ENCODE assay signal across 32 cellular contexts in the genomic region with DNA sequence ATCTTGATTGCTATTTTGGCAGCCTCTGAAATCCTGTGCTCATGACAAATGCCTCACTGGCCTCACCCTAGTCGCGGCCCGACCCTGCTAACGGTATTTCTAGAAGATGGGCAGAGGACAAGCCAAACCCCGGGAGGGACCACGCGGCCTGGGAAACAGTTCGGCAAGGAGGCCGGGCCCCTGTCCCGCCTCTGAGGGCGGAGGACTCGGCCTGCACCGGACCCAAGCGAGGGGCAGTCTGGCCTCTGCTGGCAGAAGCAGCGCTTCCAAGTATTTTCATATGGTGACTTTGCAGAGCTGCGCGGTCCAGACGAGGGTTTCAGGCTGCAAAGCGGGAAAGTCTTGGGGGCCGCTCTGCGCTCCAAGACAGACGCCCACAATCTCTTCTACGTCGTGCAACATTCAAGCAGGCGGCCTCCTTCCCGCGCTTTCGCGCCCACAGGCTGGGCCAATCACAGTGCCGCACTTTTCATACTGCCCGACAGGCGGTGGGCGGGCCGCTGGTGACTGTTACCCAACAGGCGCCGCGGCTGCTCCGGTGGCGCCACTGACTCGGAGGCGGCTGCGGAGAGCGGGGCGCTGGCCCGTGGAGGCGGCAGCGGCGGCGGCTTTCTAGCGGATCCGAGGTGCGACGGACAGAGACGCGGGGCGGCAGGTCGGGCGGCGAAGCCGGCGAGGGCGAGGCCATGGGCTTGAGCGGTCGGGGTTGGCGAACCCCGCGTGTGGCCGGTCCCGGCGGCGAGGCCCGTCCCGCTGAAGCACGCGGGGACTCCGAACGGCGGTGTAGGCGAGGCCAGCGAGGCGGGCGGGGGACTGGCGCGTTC.
"Had no signal": no experiment of that assay in that cellular context is flagged by ENCODE, and none has a peak within 500 bp of the region (broad histone marks: within the 10 kb centered on the region; RNA-seq: fewer than 3 reads in every experiment).

A gene with protein sequence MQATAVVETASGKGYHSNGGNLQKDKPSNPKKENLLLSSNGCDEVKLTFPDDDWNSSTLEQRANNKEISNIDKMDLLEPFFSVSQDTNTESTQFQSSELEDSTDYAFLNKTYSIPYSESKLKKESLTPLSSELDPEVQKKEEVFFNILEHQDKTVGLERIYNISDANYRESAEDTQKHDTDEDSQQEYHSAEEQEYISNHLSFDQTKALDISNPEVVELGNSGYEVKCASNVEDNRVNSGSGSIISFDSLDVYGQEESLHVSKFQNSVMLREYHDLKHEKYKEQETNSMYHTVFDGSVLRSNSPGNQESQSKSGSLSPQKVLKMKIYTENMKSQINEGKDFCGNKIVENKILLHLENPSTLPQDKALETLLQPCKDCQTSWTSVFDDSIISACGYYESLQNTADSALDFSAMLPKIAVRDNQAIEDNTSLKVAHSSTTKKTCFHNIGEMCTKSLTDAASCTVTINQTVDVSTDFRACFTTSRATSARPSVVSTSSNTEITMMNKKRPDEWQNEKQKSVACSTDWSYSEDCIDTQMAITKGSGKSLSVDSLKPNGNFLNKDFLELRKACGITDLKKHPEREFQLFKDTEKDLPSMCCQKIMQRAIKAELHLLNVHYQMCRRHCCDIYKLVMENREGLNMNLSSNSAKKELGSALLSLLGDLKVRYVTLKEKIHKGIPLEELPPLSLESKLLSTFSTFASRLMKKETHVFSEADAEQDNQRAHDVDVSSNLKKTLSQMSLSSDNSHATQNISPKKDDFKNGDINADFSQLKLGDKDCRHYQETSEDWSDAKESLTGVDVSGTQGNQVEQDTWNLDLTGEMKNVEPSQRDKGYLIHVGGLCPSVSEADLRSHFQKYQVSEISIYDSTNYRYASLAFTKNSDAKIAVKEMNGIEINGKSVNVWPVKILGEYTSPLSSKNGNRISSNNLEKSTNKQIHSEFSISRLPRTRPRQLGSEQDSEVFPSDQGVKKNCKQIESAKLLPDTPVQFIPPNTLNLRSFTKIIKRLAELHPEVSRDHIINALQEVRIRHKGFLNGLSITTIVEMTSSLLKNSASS (plus strand): TSS at position 544 of the 824 bp plus-strand sequence. CDS start 14,831 bp downstream, outside the sequence.

- H3K27ac Mint-ChIP-seq: activated CD4-positive, alpha-beta memory T cell treated with anti-CD3 and anti-CD28 coated beads, Interleukin-2, amount 10 ng/mL, durations not matched to agents 7 days and 5 days; activated CD8-positive, alpha-beta memory T cell treated with anti-CD3 and anti-CD28 coated beads, Interleukin-2, amount 10 ng/mL, durations not matched to agents 7 days and 5 days; activated naive CD4-positive, alpha-beta T cell treated with anti-CD3 and anti-CD28 coated beads, Interleukin-2, amount 50 U/mL, for 24 hours; activated naive CD8-positive, alpha-beta T cell treated with anti-CD3 and anti-CD28 coated beads, Interleukin-2, amount 10 ng/mL, durations not matched to agents 7 days and 5 days; activated T-helper 2 cell treated with anti-CD3 and anti-CD28 coated beads, Interferon-gamma antibody, Interleukin-2, Interleukin-4, amounts not matched to agents 10 μg/mL and 5 μg/mL and 100 μg/mL, durations not matched to agents 14 hours and 24 hours and 36 hours; T-helper 1 cell treated with Interleukin-12 subunit alpha and Interleukin-12 subunit beta and Interleukin-4 antibody, amounts not matched to agents 30 μg/mL and 1 μg/mL, for 36 hours; T-helper 2 cell treated with Interferon-gamma antibody and Interleukin-4, amounts not matched to agents 5 μg/mL and 100 μg/mL, for 36 hours had no signal

- H3K36me3 ChIP-seq: ascending aorta, cardiac muscle cell, SJSA1 had no signal

- H3K27me3 Mint-ChIP-seq: activated CD4-positive, alpha-beta memory T cell treated with anti-CD3 and anti-CD28 coated beads, Interleukin-2, amount 10 ng/mL, durations not matched to agents 7 days and 5 days; activated CD8-positive, alpha-beta memory T cell treated with anti-CD3 and anti-CD28 coated beads, Interleukin-2, amount 10 ng/mL, durations not matched to agents 7 days and 5 days; activated naive CD4-positive, alpha-beta T cell treated with anti-CD3 and anti-CD28 coated beads, Interleukin-2, amount 50 U/mL, for 24 hours; activated naive CD8-positive, alpha-beta T cell treated with anti-CD3 and anti-CD28 coated beads, Interleukin-2, amount 10 ng/mL, durations not matched to agents 7 days and 5 days; central memory CD8-positive, alpha-beta T cell had no signal

- H3K27ac ChIP-seq: ascending aorta, cardiac muscle cell, SJSA1 had no signal

- FAIRE-seq: TTC549 had no signal

- H3K4me3 ChIP-seq: ascending aorta, cardiac muscle cell, SJSA1 had no signal

- H3K4me1 Mint-ChIP-seq: activated CD4-positive, alpha-beta memory T cell treated with anti-CD3 and anti-CD28 coated beads, Interleukin-2, amount 10 ng/mL, durations not matched to agents 7 days and 5 days; activated CD8-positive, alpha-beta memory T cell treated with anti-CD3 and anti-CD28 coated beads, Interleukin-2, amount 10 ng/mL, durations not matched to agents 7 days and 5 days; activated naive CD4-positive, alpha-beta T cell treated with anti-CD3 and anti-CD28 coated beads, Interleukin-2, amount 50 U/mL, for 24 hours; activated naive CD8-positive, alpha-beta T cell treated with anti-CD3 and anti-CD28 coated beads, Interleukin-2, amount 10 ng/mL, durations not matched to agents 7 days and 5 days; central memory CD8-positive, alpha-beta T cell had no signal

- DNase-seq: activated CD4-positive, alpha-beta memory T cell treated with anti-CD3 and anti-CD28 coated beads, Interleukin-2, amount 10 ng/mL, durations not matched to agents 7 days and 5 days; activated CD4-positive, alpha-beta T cell treated with anti-CD3 and anti-CD28 coated beads for 4 hours; activated CD8-positive, alpha-beta memory T cell treated with anti-CD3 and anti-CD28 coated beads for 24 hours; activated CD8-positive, alpha-beta memory T cell treated with anti-CD3 and anti-CD28 coated beads, Interleukin-2, amount 10 ng/mL, durations not matched to agents 7 days and 5 days; activated CD8-positive, alpha-beta memory T cell treated with anti-CD3 and anti-CD28 coated beads, Interleukin-2, amount 50 U/mL, for 48 hours; activated gamma-delta T cell; activated naive CD4-positive, alpha-beta T cell treated with Interleukin-2 at 50 U/mL for 16 hours; activated naive CD8-positive, alpha-beta T cell treated with anti-CD3 and anti-CD28 coated beads, Interleukin-2, amount 10 ng/mL, durations not matched to agents 7 days and 5 days; amygdala; Kasumi-1; MM.1S; MV-4-11; NCI-H1092; NCI-H1436 treated with DMSO at 0.1 percent for 48 hours; NCI-H1694 treated with DMSO at 0.1 percent for 48 hours; NCI-H2029; NCI-H345; NCI-H524 treated with DMSO at 0.1 percent for 48 hours; RPMI8226; SHP77 treated with DMSO at 0.1 percent for 48 hours; SK-N-SH had no signal

- H3K9me3 ChIP-seq: ascending aorta, SJSA1, SK-N-SH had no signal

- ATAC-seq: activated CD4-positive, CD25-positive, alpha-beta regulatory T cell treated with anti-CD3 and anti-CD28 coated beads, Interleukin-2, amount 50 U/mL, for 24 hours; activated CD8-positive, alpha-beta memory T cell treated with anti-CD3 and anti-CD28 coated beads, Interleukin-2, amount 10 ng/mL, durations not matched to agents 7 days and 5 days; Panc1 had no signal

- H3K36me3 Mint-ChIP-seq: activated naive CD4-positive, alpha-beta T cell treated with anti-CD3 and anti-CD28 coated beads, Interleukin-2, amount 50 U/mL, for 24 hours had no signal

- H3K27me3 ChIP-seq: ascending aorta, cardiac muscle cell, SJSA1 had no signal

- H3K4me1 ChIP-seq: ascending aorta, SJSA1 had no signal

- H3K4me2 ChIP-seq: SK-N-SH had no signal

- H3K9ac ChIP-seq: SK-N-SH had no signal

- H3K9me2 ChIP-seq: SK-N-SH had no signal

- H3K4me3 Mint-ChIP-seq: activated CD4-positive, alpha-beta memory T cell treated with anti-CD3 and anti-CD28 coated beads, Interleukin-2, amount 10 ng/mL, durations not matched to agents 7 days and 5 days; activated CD8-positive, alpha-beta memory T cell treated with anti-CD3 and anti-CD28 coated beads, Interleukin-2, amount 10 ng/mL, durations not matched to agents 7 days and 5 days; activated naive CD4-positive, alpha-beta T cell treated with anti-CD3 and anti-CD28 coated beads, Interleukin-2, amount 50 U/mL, for 24 hours; activated naive CD8-positive, alpha-beta T cell treated with anti-CD3 and anti-CD28 coated beads, Interleukin-2, amount 10 ng/mL, durations not matched to agents 7 days and 5 days; central memory CD8-positive, alpha-beta T cell; T-helper 1 cell treated with Interleukin-12 subunit alpha and Interleukin-12 subunit beta and Interleukin-4 antibody, amounts not matched to agents 30 μg/mL and 1 μg/mL, for 36 hours; T-helper 2 cell treated with Interferon-gamma antibody and Interleukin-4, amounts not matched to agents 5 μg/mL and 100 μg/mL, for 36 hours had no signal

- H3K9me3 Mint-ChIP-seq: activated CD4-positive, alpha-beta memory T cell treated with anti-CD3 and anti-CD28 coated beads, Interleukin-2, amount 10 ng/mL, durations not matched to agents 7 days and 5 days; activated naive CD4-positive, alpha-beta T cell treated with anti-CD3 and anti-CD28 coated beads, Interleukin-2, amount 50 U/mL, for 24 hours; activated T-helper 2 cell treated with anti-CD3 and anti-CD28 coated beads, Interferon-gamma antibody, Interleukin-2, Interleukin-4, amounts not matched to agents 10 μg/mL and 5 μg/mL and 100 μg/mL, durations not matched to agents 14 hours and 24 hours and 36 hours; central memory CD8-positive, alpha-beta T cell; T-helper 1 cell treated with Interleukin-12 subunit alpha and Interleukin-12 subunit beta and Interleukin-4 antibody, amounts not matched to agents 30 μg/mL and 1 μg/mL, for 36 hours; T-helper 2 cell treated with Interferon-gamma antibody and Interleukin-4, amounts not matched to agents 5 μg/mL and 100 μg/mL, for 36 hours had no signal
